Comparison of ENCODE assay signal across 18 cellular contexts in genomic region chr10:62457598-62457997, GRCh38.
DNase-seq lines count a peak whose midpoint lies in the region; ATAC-seq and TF ChIP-seq lines count a peak whose summit lies in the region.
"Had no signal": no experiment of that assay in that cellular context is flagged by ENCODE, and none has a peak within 500 bp of the region (broad histone marks: within the 10 kb centered on the region; RNA-seq: fewer than 3 reads in every experiment).

No MANE protein-coding gene starts in this region.

- H4K20me1 ChIP-seq in BLaER1 treated with 17β-estradiol and CSF1 and Interleukin-3, amounts not matched to agents 10 nM and 100 nM = no peaks in the 10 kb centered on the region

- no peak overlapping the region for H3K9ac ChIP-seq in BLaER1 treated with 17β-estradiol and CSF1 and Interleukin-3, amounts not matched to agents 10 nM and 100 nM

- peaks cover 0 to 9% (median 3%) of the 10 kb centered on the region in 11 experiments; a peak in 5 of 22 replicates for H3K9me3 ChIP-seq in BLaER1 treated with 17β-estradiol and CSF1 and Interleukin-3, amounts not matched to agents 10 nM and 100 nM (replicated peaks in 1 of 11)
- no peaks in the 10 kb centered on the region for H3K9me3 ChIP-seq in Peyer's patch
- H3K9me3 ChIP-seq: breast epithelium, ovary had no signal

- H3K36me3 ChIP-seq in BLaER1 treated with 17β-estradiol and CSF1 and Interleukin-3, amounts not matched to agents 10 nM and 100 nM = no peaks in the 10 kb centered on the region
- H3K36me3 ChIP-seq in Peyer's patch = no peaks in the 10 kb centered on the region
- H3K36me3 ChIP-seq: breast epithelium, ovary had no signal

- no peak for TF ChIP-seq POLR2A in Peyer's patch (IDR thresholded peaks at IDR 0.05)

- H3K27ac ChIP-seq in BLaER1 treated with 17β-estradiol and CSF1 and Interleukin-3, amounts not matched to agents 10 nM and 100 nM = no peak overlapping the region
- H3K27ac ChIP-seq in Peyer's patch = no peak overlapping the region
- H3K27ac ChIP-seq: HL-60, ovary had no signal

- DNase-seq in Peyer's patch (peak in 2 of 3 donors; percentile 59 to 61), GM19240 (ENCODE audit: insufficient read length, low spot score) (no peak), NCI-H345 treated with DMSO at 0.1 percent for 48 hours (lab: John Stamatoyannopoulos, UW; ENCODE audit: unreplicated experiment) (no peak), NCI-H526 (lab: John Stamatoyannopoulos, UW) (no peak)
- DNase-seq: activated CD4-positive, alpha-beta memory T cell treated with anti-CD3 and anti-CD28 coated beads, Interleukin-2, amount 10 ng/mL, durations not matched to agents 7 days and 5 days; activated T-cell treated with anti-CD3 and anti-CD28 coated beads, Interleukin-2, amount 50 U/mL, for 4 hours; KG1; left ventricle myocardium superior; NCI-H1105 treated with DMSO at 0.1 percent for 48 hours; NCI-H2171; ovary; stimulated activated CD4-positive, alpha-beta T cell treated with anti-CD3 and anti-CD28 coated beads, Interleukin-2, amount 100 ng/mL, for 24 hours had no signal

- H3K4me1 ChIP-seq in BLaER1 treated with 17β-estradiol and CSF1 and Interleukin-3, amounts not matched to agents 10 nM and 100 nM = peaks cover 20 to 31% (median 26%) of the 10 kb centered on the region in 10 experiments
- H3K4me1 ChIP-seq in Peyer's patch = peaks cover 0 to 9% (median 0%) of the 10 kb centered on the region in 4 donors

- peak overlapping the region; percentile 1 to 62 (median 58); a peak in 18 of 22 replicates for H3K4me2 ChIP-seq in BLaER1 treated with 17β-estradiol and CSF1 and Interleukin-3, amounts not matched to agents 10 nM and 100 nM

- H3K27me3 ChIP-seq in BLaER1 treated with 17β-estradiol and CSF1 and Interleukin-3, amounts not matched to agents 10 nM and 100 nM = no peaks in the 10 kb centered on the region
- no peaks in the 10 kb centered on the region for H3K27me3 ChIP-seq in Peyer's patch
- H3K27me3 ChIP-seq: breast epithelium, ovary had no signal

- ATAC-seq in GM19452 (IDR thresholded peaks at IDR 0.05; ENCODE audit: unreplicated experiment) (peak; percentile 41), HG02885 (IDR thresholded peaks at IDR 0.05; ENCODE audit: poor library complexity, unreplicated experiment) (peak; percentile 31), HG02840 (IDR thresholded peaks at IDR 0.05; ENCODE audit: low FRiP score, unreplicated experiment) (no peak)
- ATAC-seq: activated T-cell treated with anti-CD3 and anti-CD28 coated beads, Interleukin-2, amount 50 U/mL, for 4 hours had no signal

- H3K4me3 ChIP-seq in BLaER1 treated with 17β-estradiol and CSF1 and Interleukin-3, amounts not matched to agents 10 nM and 100 nM = no peak overlapping the region
- H3K4me3 ChIP-seq in Peyer's patch = no peak overlapping the region
- H3K4me3 ChIP-seq: breast epithelium, ovary had no signal

- no peak for TF ChIP-seq CTCF in Peyer's patch (IDR thresholded peaks at IDR 0.05)

Comparison
In these comparisons a context has a peak if more than half of its experiments do, and no peak if none do; other contexts are left out.
1. DNase-seq: peak in Peyer's patch (2 of 3); none in GM19240 (single experiment), NCI-H345 treated with DMSO at 0.1 percent for 48 hours (single experiment) and NCI-H526 (0 of 2).